In genomic region chr3:122074621-122075265, GRCh38 we compare ENCODE assay signal across 7 cellular contexts. TPM values are rescaled to one million over a fixed set of nuclear protein-coding genes. Genes with fewer than 3 reads are reported as not detected.
A peak's percentile ranks its signal among the peaks of the same experiment; 100 is the strongest.
DNase-seq lines count a peak whose midpoint lies in the region; ATAC-seq and TF ChIP-seq lines count a peak whose summit lies in the region.

No MANE protein-coding gene starts in this region.

- H3K9me3 ChIP-seq in spleen = no peaks in the 10 kb centered on the region

- peak; percentile 89 for DNase-seq in SKM-1 treated with dmso at 0.1 percent for 144 hours (lab: John Stamatoyannopoulos, UW; ENCODE audit: unreplicated experiment)
- peak; percentile 76 for DNase-seq in spleen
- no peak for DNase-seq in occipital lobe (lab: John Stamatoyannopoulos, UW)
- no peak for DNase-seq in DMS79 treated with DMSO at 0.1 percent for 48 hours (lab: John Stamatoyannopoulos, UW)
- DNase-seq in NCI-H1694 treated with DMSO at 0.1 percent for 48 hours (lab: John Stamatoyannopoulos, UW) = no peak

- TF ChIP-seq CTCF in spleen (IDR thresholded peaks at IDR 0.05 in 8 of 11, conservative IDR thresholded peaks at IDR 0.05 in 3 of 11) = no peak

- peaks cover 5 to 58% (median 47%) of the 10 kb centered on the region in 6 donors for H3K4me1 ChIP-seq in spleen

- TF ChIP-seq POLR2A in GM19193 (IDR thresholded peaks at IDR 0.05; ENCODE audit: extremely low read depth, insufficient read depth, insufficient read length) (peak; percentile 21), spleen (IDR thresholded peaks at IDR 0.05) (no peak)

- H3K36me3 ChIP-seq in spleen = no peaks in the 10 kb centered on the region

- 29 to 49% (median 37%) methylated on average over 6 of the region's 6 CpGs for WGBS in spleen, 5 donors

- ATAC-seq in HG02943 (IDR thresholded peaks at IDR 0.05; ENCODE audit: low read depth, unreplicated experiment) = peak; percentile 46

- intact Hi-C loops in spleen (cut with DNase I; ENCODE audit: low total_unique reads) = no loop called here

- no peaks in the 10 kb centered on the region for H3K27me3 ChIP-seq in spleen (replicated peaks in 1 of 7)

- peak overlapping the region in 1 of 8 donors; percentile 14 for H3K4me3 ChIP-seq in spleen

- H3K27ac ChIP-seq in spleen = peak overlapping the region in 5 of 8 donors; percentile 49 to 82 (median 75)

RNA-seq across cellular contexts. Expression of gene CD86, which starts 19.6 kb away (rescaled TPM):
- 10 to 100 TPM; 19.5 to 41.8 (median 30.6) TPM for total RNA-seq in spleen
- polyA plus RNA-seq in spleen = 10 to 100 TPM in 2 of 3 donors, 1 to 10 TPM in 1; 9.8 to 13.7 (median 10.4) TPM
- 1.7 TPM for total RNA-seq in occipital lobe

RNA-seq across cellular contexts. Expression of gene ILDR1, which starts 52.7 kb away (rescaled TPM):
- 1 to 10 TPM in 5 of 7 donors, under 1 TPM in 2; 0.60 to 3.1 (median 1.2) TPM for total RNA-seq in spleen
- under 1 TPM; 0.26 to 0.86 (median 0.56) TPM for polyA plus RNA-seq in spleen
- total RNA-seq in occipital lobe = not detected

Comparison
In these comparisons a context has a peak if more than half of its experiments do, and no peak if none do; other contexts are left out.
1. DNase-seq: peak in SKM-1 treated with dmso at 0.1 percent for 144 hours (single experiment) and spleen (single experiment); none in occipital lobe (single experiment), DMS79 treated with DMSO at 0.1 percent for 48 hours (single experiment) and NCI-H1694 treated with DMSO at 0.1 percent for 48 hours (single experiment).